ENCODE assay signal across 16 cellular contexts in genomic region chr4:87080462-87080861, GRCh38.
DNase-seq lines count a peak whose midpoint lies in the region; ATAC-seq and TF ChIP-seq lines count a peak whose summit lies in the region.
"Had no signal": no experiment of that assay in that cellular context is flagged by ENCODE, and none has a peak within 500 bp of the region (broad histone marks: within the 10 kb centered on the region; RNA-seq: fewer than 3 reads in every experiment).

No MANE protein-coding gene starts in this region.

- H3K9ac ChIP-seq in rectal smooth muscle tissue (ENCODE audit: low read length) = no peak overlapping the region

- peaks cover 9 to 49% (median 38%) of the 10 kb centered on the region in 4 donors for H3K4me1 Mint-ChIP-seq in naive thymus-derived CD8-positive, alpha-beta T cell

- H3K27me3 ChIP-seq in heart right ventricle (no peaks in the 10 kb centered on the region), rectal smooth muscle tissue (ENCODE audit: control insufficient read depth, insufficient read depth, low read length) (no peaks in the 10 kb centered on the region), upper lobe of right lung (no peaks in the 10 kb centered on the region)

- 63 to 73% methylated on average over 3 of the region's 3 CpGs for WGBS in heart right ventricle, 2 donors

- DNase-seq in heart right ventricle = no peak
- DNase-seq in left cardiac atrium = no peak
- no peak for DNase-seq in coronary artery (ENCODE audit: low spot score)
- no peak for DNase-seq in upper lobe of right lung
- DNase-seq in activated CD4-positive, alpha-beta T cell treated with anti-CD3 and anti-CD28 coated beads, Interleukin-2, amount 50 U/mL, for 48 hours = no peak
- no peak for DNase-seq in naive thymus-derived CD8-positive, alpha-beta T cell
- no peak for DNase-seq in GM19240 (ENCODE audit: insufficient read length, low spot score)
- DNase-seq: activated CD4-positive, alpha-beta T cell treated with anti-CD3 and anti-CD28 coated beads, Interleukin-2, amount 50 U/mL, for 4 hours; DMS 273 treated with DMSO at 0.1 percent for 48 hours; NCI-H1092 treated with DMSO at 0.1 percent for 48 hours; NCI-H524 had no signal

- H3K9me3 ChIP-seq in heart right ventricle = no peaks in the 10 kb centered on the region
- H3K9me3 ChIP-seq in upper lobe of right lung = no peaks in the 10 kb centered on the region
- H3K9me3 ChIP-seq: prostate gland had no signal

- peak overlapping the region in 1 of 10 donors; percentile 41 for H3K27ac Mint-ChIP-seq in naive thymus-derived CD8-positive, alpha-beta T cell
- H3K27ac Mint-ChIP-seq: activated naive CD4-positive, alpha-beta T cell treated with anti-CD3 and anti-CD28 coated beads, Interleukin-2, amount 50 U/mL, for 24 hours; stimulated activated memory B cell treated with anti-CD40 and anti-IgM and Interleukin-4, amounts not matched to agents 10 μg/mL and 1 μg/mL and 100 μg/mL, for 72 hours had no signal

- peaks cover 0 to 17% (median 0%) of the 10 kb centered on the region in 9 donors for H3K36me3 ChIP-seq in heart right ventricle
- no peaks in the 10 kb centered on the region for H3K36me3 ChIP-seq in rectal smooth muscle tissue (ENCODE audit: control insufficient read depth, insufficient read depth, low read length)
- H3K36me3 ChIP-seq in upper lobe of right lung = peaks cover 7% of the 10 kb centered on the region
- H3K36me3 ChIP-seq: prostate gland had no signal

- TF ChIP-seq CTCF in heart right ventricle (IDR thresholded peaks at IDR 0.05) (no peak), coronary artery (IDR thresholded peaks at IDR 0.05) (no peak), upper lobe of right lung (IDR thresholded peaks at IDR 0.05) (no peak)

- no peaks in the 10 kb centered on the region for H3K27me3 Mint-ChIP-seq in naive thymus-derived CD8-positive, alpha-beta T cell
- H3K27me3 Mint-ChIP-seq: activated naive CD4-positive, alpha-beta T cell treated with anti-CD3 and anti-CD28 coated beads, Interleukin-2, amount 50 U/mL, for 24 hours; brain; stimulated activated memory B cell treated with anti-CD40 and anti-IgM and Interleukin-4, amounts not matched to agents 10 μg/mL and 1 μg/mL and 100 μg/mL, for 72 hours had no signal

- H3K4me1 ChIP-seq in heart right ventricle = peaks cover 11 to 97% (median 87%) of the 10 kb centered on the region in 9 donors
- peaks cover 64% of the 10 kb centered on the region for H3K4me1 ChIP-seq in rectal smooth muscle tissue (ENCODE audit: control insufficient read depth, insufficient read depth, low read length)
- peaks cover 63% of the 10 kb centered on the region for H3K4me1 ChIP-seq in upper lobe of right lung

- ATAC-seq in heart right ventricle (no peak), left cardiac atrium (no peak), upper lobe of right lung (no peak)
- ATAC-seq in naive thymus-derived CD8-positive, alpha-beta T cell = no peak
- ATAC-seq: stimulated activated memory B cell treated with anti-CD40 and anti-IgM and Interleukin-4, amounts not matched to agents 10 μg/mL and 1 μg/mL and 100 μg/mL, for 72 hours had no signal

- peak overlapping the region in 9 of 10 donors; percentile 26 to 88 (median 78) for H3K27ac ChIP-seq in heart right ventricle
- peak overlapping the region; percentile 47 to 83 for H3K27ac ChIP-seq in coronary artery
- H3K27ac ChIP-seq in rectal smooth muscle tissue (ENCODE audit: low read depth, low read length) = peak overlapping the region; percentile 73
- peak overlapping the region; percentile 15 for H3K27ac ChIP-seq in upper lobe of right lung

- H3K9me3 Mint-ChIP-seq in naive thymus-derived CD8-positive, alpha-beta T cell = no peaks in the 10 kb centered on the region
- H3K9me3 Mint-ChIP-seq: activated naive CD4-positive, alpha-beta T cell treated with anti-CD3 and anti-CD28 coated beads, Interleukin-2, amount 50 U/mL, for 24 hours; stimulated activated memory B cell treated with anti-CD40 and anti-IgM and Interleukin-4, amounts not matched to agents 10 μg/mL and 1 μg/mL and 100 μg/mL, for 72 hours had no signal

- POLR2A ChIA-PET in naive thymus-derived CD8-positive, alpha-beta T cell (lab: Charles Lee) = interaction anchor here (0.6 kb wide), 1 partner anchor 8 kb away, joined by 4 read pairs; no protein-coding TSS in a partner anchor

- intact Hi-C loops in heart right ventricle (cut with DNase I) (loop anchor here in 2 of 10 donors (5.0 to 10.0 kb wide), 2 partner anchors 73 to 76 kb away; no protein-coding TSS in a partner anchor), left cardiac atrium (cut with DNase I) (no loop called here), upper lobe of right lung (cut with DNase I) (loop anchor here (10.0 kb wide), 1 partner anchor 76 kb away; no protein-coding TSS in a partner anchor)

- H3K4me3 ChIP-seq in heart right ventricle (no peak overlapping the region), coronary artery (no peak overlapping the region), rectal smooth muscle tissue (ENCODE audit: low read length) (no peak overlapping the region), upper lobe of right lung (no peak overlapping the region)
- H3K4me3 ChIP-seq: prostate gland had no signal

- no peak overlapping the region for H3K4me3 Mint-ChIP-seq in naive thymus-derived CD8-positive, alpha-beta T cell
- H3K4me3 Mint-ChIP-seq: activated naive CD4-positive, alpha-beta T cell treated with anti-CD3 and anti-CD28 coated beads, Interleukin-2, amount 50 U/mL, for 24 hours; brain; stimulated activated memory B cell treated with anti-CD40 and anti-IgM and Interleukin-4, amounts not matched to agents 10 μg/mL and 1 μg/mL and 100 μg/mL, for 72 hours had no signal

- peaks cover 0 to 14% (median 7%) of the 10 kb centered on the region in 3 donors for H3K36me3 Mint-ChIP-seq in naive thymus-derived CD8-positive, alpha-beta T cell

Comparison
In these comparisons a context has a peak if more than half of its experiments do, and no peak if none do; other contexts are left out.
1. H3K27ac ChIP-seq: peak in every context shown above with its lines; median percentile 78 in heart right ventricle; 73 in rectal smooth muscle tissue; 65 in coronary artery; 15 in upper lobe of right lung.